ENCODE assay signal across 1 cellular context in the genomic region with DNA sequence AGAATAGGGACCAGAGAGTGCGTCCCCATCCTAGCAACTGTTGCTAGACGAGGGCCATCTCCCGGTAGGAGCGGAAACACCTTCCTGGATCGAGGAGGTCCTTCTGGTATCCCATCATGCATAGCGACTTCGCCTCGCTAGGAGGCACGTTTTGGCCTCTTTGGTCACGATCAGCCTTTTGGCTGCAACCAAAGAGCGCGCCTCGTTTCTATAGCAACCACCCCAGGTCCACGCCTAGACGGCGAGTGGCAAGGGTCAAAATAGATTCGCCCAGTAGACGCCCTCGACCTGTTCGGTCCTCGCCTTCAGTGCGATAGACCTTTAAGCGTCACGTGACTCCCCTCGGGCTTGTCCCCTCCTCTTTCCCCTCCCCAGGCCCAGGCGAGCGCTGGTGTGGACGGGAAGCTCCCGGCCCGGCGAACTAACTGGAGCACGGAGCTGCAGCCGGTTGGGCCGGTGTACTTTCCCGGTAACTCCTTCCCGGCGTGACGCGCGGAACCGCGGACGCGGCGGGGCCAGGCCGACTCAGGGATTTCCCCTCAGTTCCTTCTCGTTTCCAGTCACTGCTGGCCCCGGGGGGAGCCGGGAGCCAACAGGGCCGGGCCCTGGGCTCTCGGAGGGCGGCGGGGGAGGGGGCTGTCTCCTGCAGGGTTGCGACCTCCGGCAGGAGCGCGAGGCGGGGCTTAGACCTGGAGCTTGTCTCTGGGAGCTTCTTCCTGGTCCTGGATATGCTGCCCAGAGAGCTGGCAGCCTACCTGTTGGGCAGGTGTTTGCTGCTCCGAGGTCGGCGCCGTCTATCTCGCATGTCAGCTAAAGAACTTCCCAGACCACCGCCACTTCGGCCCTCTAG.
TF ChIP-seq lines count a peak whose summit lies in the region.

A gene (plus strand): TSS at position 359 of the 850 bp plus-strand sequence. CDS start 2,258 bp downstream, outside the sequence.

TF ChIP-seq in HepG2, 621 proteins besides CTCF, POLR2A, EP300 and RAD21 (continued from another document and continues in another):
- TF ChIP-seq, protein P1, sequence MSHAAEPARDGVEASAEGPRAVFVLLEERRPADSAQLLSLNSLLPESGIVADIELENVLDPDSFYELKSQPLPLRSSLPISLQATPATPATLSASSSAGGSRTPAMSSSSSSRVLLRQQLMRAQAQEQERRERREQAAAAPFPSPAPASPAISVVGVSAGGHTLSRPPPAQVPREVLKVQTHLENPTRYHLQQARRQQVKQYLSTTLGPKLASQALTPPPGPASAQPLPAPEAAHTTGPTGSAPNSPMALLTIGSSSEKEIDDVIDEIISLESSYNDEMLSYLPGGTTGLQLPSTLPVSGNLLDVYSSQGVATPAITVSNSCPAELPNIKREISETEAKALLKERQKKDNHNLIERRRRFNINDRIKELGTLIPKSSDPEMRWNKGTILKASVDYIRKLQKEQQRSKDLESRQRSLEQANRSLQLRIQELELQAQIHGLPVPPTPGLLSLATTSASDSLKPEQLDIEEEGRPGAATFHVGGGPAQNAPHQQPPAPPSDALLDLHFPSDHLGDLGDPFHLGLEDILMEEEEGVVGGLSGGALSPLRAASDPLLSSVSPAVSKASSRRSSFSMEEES (CRISPR knock-in tag; IDR thresholded peaks at IDR 0.05): peak; percentile 93
- TF ChIP-seq MYNN (CRISPR knock-in tag; IDR thresholded peaks at IDR 0.05; ENCODE audit: low read depth): no peak; the same call in 1 of the 2 replicates
- TF ChIP-seq KDM1A (CRISPR knock-in tag; IDR thresholded peaks at IDR 0.05): no peak
- TF ChIP-seq MBD4 (IDR thresholded peaks at IDR 0.05; ENCODE audit: borderline replicate concordance, low read length): no peak
- TF ChIP-seq RBM22 (optimal IDR thresholded peaks at IDR 0.05; ENCODE audit: low read length): peak; percentile 93
- peak; percentile 81 for TF ChIP-seq CREB1 (IDR thresholded peaks at IDR 0.05)
- TF ChIP-seq CREB1 (CRISPR knock-in tag; IDR thresholded peaks at IDR 0.05): peak; percentile 84
- TF ChIP-seq GABPA (IDR thresholded peaks at IDR 0.05; ENCODE audit: low read depth, low read length): peak; percentile 42; the same call in 1 of the 2 replicates
- TF ChIP-seq GABPA (CRISPR knock-in tag; IDR thresholded peaks at IDR 0.05; ENCODE audit: low read depth): peak; percentile 79
- TF ChIP-seq ZFP82 (CRISPR knock-in tag; IDR thresholded peaks at IDR 0.05; ENCODE audit: borderline replicate concordance): no peak
- TF ChIP-seq HNF4A (CRISPR knock-in tag; IDR thresholded peaks at IDR 0.05): no peak
- no peak for TF ChIP-seq PCBP2 (optimal IDR thresholded peaks at IDR 0.05; ENCODE audit: low read depth, low read length, poor library complexity, severe bottlenecking)
- no peak for TF ChIP-seq ISX (CRISPR knock-in tag; conservative IDR thresholded peaks at IDR 0.05)
- TF ChIP-seq SOX13 (IDR thresholded peaks at IDR 0.05): peak; percentile 8; the same call in 1 of the 2 replicates
- no peak; a peak in 1 of 4 replicates for TF ChIP-seq SOX13 (CRISPR knock-in tag; conservative IDR thresholded peaks at IDR 0.05 in 1 of 2, IDR thresholded peaks at IDR 0.05 in 1 of 2)
- TF ChIP-seq NR3C1 (CRISPR knock-in tag; IDR thresholded peaks at IDR 0.05): no peak
- no peak for TF ChIP-seq ZNF160 (CRISPR knock-in tag; IDR thresholded peaks at IDR 0.05)
- no peak for TF ChIP-seq MED13 (CRISPR knock-in tag; IDR thresholded peaks at IDR 0.05)
- TF ChIP-seq PHB2 (IDR thresholded peaks at IDR 0.05; ENCODE audit: partially characterized antibody): no peak
- TF ChIP-seq PAX8 (CRISPR knock-in tag; IDR thresholded peaks at IDR 0.05; ENCODE audit: borderline replicate concordance): no peak
- TF ChIP-seq ZNF251 (CRISPR knock-in tag; IDR thresholded peaks at IDR 0.05): no peak
- no peak for TF ChIP-seq ZFP36 (IDR thresholded peaks at IDR 0.05; ENCODE audit: borderline replicate concordance, low read depth, low read length, partially characterized antibody)
- TF ChIP-seq ZNF484 (CRISPR knock-in tag; IDR thresholded peaks at IDR 0.05; ENCODE audit: borderline replicate concordance, low read depth): no peak
- TF ChIP-seq, protein P2, sequence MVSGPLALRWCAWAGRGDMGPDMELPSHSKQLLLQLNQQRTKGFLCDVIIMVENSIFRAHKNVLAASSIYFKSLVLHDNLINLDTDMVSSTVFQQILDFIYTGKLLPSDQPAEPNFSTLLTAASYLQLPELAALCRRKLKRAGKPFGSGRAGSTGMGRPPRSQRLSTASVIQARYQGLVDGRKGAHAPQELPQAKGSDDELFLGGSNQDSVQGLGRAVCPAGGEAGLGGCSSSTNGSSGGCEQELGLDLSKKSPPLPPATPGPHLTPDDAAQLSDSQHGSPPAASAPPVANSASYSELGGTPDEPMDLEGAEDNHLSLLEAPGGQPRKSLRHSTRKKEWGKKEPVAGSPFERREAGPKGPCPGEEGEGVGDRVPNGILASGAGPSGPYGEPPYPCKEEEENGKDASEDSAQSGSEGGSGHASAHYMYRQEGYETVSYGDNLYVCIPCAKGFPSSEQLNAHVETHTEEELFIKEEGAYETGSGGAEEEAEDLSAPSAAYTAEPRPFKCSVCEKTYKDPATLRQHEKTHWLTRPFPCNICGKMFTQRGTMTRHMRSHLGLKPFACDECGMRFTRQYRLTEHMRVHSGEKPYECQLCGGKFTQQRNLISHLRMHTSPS (CRISPR knock-in tag; IDR thresholded peaks at IDR 0.05; ENCODE audit: low read depth): no peak; the same call in 1 of the 2 replicates
- TF ChIP-seq NKX3-1 (CRISPR knock-in tag; IDR thresholded peaks at IDR 0.05): no peak
- no peak for TF ChIP-seq MED8 (CRISPR knock-in tag; IDR thresholded peaks at IDR 0.05; ENCODE audit: insufficient replicate concordance)
- TF ChIP-seq, protein P3, sequence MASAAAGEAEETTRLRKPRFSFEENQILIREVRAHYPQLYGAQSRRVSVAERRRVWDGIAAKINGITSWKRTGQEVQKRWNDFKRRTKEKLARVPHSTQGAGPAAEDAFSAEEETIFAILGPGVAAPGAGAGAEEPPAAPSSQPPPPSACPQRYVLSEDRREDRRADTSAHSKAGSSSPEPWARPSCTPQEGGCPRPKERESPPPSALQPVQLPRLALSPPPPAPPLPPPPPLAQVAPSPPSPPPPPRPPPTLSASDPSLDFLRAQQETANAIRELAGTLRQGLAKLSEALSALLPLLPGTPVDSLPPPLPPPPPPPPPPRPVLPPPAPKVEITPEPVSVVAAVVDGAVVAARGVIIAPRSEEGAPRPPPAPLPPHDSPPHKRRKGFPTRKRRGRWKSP (CRISPR knock-in tag; IDR thresholded peaks at IDR 0.05): no peak
- TF ChIP-seq ZNF431 (CRISPR knock-in tag; IDR thresholded peaks at IDR 0.05; ENCODE audit: borderline replicate concordance, low read depth): no peak
- TF ChIP-seq, protein P4, sequence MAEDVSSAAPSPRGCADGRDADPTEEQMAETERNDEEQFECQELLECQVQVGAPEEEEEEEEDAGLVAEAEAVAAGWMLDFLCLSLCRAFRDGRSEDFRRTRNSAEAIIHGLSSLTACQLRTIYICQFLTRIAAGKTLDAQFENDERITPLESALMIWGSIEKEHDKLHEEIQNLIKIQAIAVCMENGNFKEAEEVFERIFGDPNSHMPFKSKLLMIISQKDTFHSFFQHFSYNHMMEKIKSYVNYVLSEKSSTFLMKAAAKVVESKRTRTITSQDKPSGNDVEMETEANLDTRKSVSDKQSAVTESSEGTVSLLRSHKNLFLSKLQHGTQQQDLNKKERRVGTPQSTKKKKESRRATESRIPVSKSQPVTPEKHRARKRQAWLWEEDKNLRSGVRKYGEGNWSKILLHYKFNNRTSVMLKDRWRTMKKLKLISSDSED (CRISPR knock-in tag; IDR thresholded peaks at IDR 0.05): no peak
- TF ChIP-seq PTBP1 (IDR thresholded peaks at IDR 0.05; ENCODE audit: low read depth, low read length, poor library complexity, severe bottlenecking): peak; percentile 91
- no peak for TF ChIP-seq ZFP36L2 (CRISPR knock-in tag; IDR thresholded peaks at IDR 0.05)
- TF ChIP-seq ZNF24 (IDR thresholded peaks at IDR 0.05): no peak
- TF ChIP-seq, protein P5, sequence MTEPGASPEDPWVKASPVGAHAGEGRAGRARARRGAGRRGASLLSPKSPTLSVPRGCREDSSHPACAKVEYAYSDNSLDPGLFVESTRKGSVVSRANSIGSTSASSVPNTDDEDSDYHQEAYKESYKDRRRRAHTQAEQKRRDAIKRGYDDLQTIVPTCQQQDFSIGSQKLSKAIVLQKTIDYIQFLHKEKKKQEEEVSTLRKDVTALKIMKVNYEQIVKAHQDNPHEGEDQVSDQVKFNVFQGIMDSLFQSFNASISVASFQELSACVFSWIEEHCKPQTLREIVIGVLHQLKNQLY (CRISPR knock-in tag; IDR thresholded peaks at IDR 0.05): peak; percentile 76; the same call in 1 of the 2 replicates
- no peak for TF ChIP-seq PRMT3 (CRISPR knock-in tag; IDR thresholded peaks at IDR 0.05; ENCODE audit: borderline replicate concordance, low read depth)
- peak; percentile 73 for TF ChIP-seq ARNTL (CRISPR knock-in tag; IDR thresholded peaks at IDR 0.05)
- TF ChIP-seq MZF1 (CRISPR knock-in tag; IDR thresholded peaks at IDR 0.05; ENCODE audit: borderline replicate concordance): no peak
- peak; percentile 45; the same call in 1 of the 2 replicates for TF ChIP-seq ZZZ3 (CRISPR knock-in tag; IDR thresholded peaks at IDR 0.05; ENCODE audit: borderline replicate concordance)
- peak; percentile 82 for TF ChIP-seq ERF (CRISPR knock-in tag; IDR thresholded peaks at IDR 0.05)
- peak; percentile 79; the same call in 1 of the 2 replicates for TF ChIP-seq SMYD3 (CRISPR knock-in tag; IDR thresholded peaks at IDR 0.05)
- TF ChIP-seq SIN3B (IDR thresholded peaks at IDR 0.05; ENCODE audit: low read length): peak; percentile 45; the same call in 1 of the 2 replicates
- TF ChIP-seq MEF2D (CRISPR knock-in tag; IDR thresholded peaks at IDR 0.05): peak; percentile 59
- TF ChIP-seq, protein P6, sequence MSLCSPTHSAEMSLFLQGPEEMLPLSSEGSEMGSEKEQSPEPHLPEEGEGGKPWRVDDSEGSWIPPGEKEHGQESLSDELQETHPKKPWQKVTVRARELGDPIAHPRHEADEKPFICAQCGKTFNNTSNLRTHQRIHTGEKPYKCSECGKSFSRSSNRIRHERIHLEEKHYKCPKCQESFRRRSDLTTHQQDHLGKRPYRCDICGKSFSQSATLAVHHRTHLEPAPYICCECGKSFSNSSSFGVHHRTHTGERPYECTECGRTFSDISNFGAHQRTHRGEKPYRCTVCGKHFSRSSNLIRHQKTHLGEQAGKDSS (CRISPR knock-in tag; IDR thresholded peaks at IDR 0.05; ENCODE audit: borderline replicate concordance, low read depth): peak; percentile 75; the same call in 1 of the 2 replicates
- TF ChIP-seq THAP11 (CRISPR knock-in tag; IDR thresholded peaks at IDR 0.05): peak; percentile 95
- TF ChIP-seq SAP130 (CRISPR knock-in tag; IDR thresholded peaks at IDR 0.05; ENCODE audit: low read depth): peak; percentile 99
- peak; percentile 49; the same call in 1 of the 2 replicates for TF ChIP-seq HNF4G (IDR thresholded peaks at IDR 0.05; ENCODE audit: borderline replicate concordance, low read depth, low read length)
- TF ChIP-seq HNF4G (CRISPR knock-in tag; IDR thresholded peaks at IDR 0.05; ENCODE audit: borderline replicate concordance, low read depth): no peak; the same call in 1 of the 2 replicates
- peak; percentile 83; the same call in 1 of the 2 replicates for TF ChIP-seq ZNF792 (CRISPR knock-in tag; IDR thresholded peaks at IDR 0.05)
- peak; percentile 51 for TF ChIP-seq NCOA2 (CRISPR knock-in tag; IDR thresholded peaks at IDR 0.05)
- TF ChIP-seq ZNF572 (CRISPR knock-in tag; IDR thresholded peaks at IDR 0.05): no peak
- TF ChIP-seq ZKSCAN1 (IDR thresholded peaks at IDR 0.05; ENCODE audit: low read length): no peak
- TF ChIP-seq, protein P7, sequence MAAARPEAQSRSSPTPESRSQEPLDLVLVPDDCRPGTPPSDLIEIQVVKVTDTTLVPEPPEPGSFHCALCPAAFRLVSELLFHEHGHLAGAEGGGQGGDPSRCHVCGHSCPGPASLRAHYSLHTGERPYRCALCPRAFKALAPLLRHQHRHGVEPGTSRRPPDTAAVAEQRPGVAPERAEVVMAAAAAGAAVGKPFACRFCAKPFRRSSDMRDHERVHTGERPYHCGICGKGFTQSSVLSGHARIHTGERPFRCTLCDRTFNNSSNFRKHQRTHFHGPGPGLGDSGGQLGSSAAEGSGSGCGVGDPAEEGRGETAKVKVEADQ (CRISPR knock-in tag; IDR thresholded peaks at IDR 0.05; ENCODE audit: borderline replicate concordance): no peak; the same call in 1 of the 2 replicates
- TF ChIP-seq, protein P8, sequence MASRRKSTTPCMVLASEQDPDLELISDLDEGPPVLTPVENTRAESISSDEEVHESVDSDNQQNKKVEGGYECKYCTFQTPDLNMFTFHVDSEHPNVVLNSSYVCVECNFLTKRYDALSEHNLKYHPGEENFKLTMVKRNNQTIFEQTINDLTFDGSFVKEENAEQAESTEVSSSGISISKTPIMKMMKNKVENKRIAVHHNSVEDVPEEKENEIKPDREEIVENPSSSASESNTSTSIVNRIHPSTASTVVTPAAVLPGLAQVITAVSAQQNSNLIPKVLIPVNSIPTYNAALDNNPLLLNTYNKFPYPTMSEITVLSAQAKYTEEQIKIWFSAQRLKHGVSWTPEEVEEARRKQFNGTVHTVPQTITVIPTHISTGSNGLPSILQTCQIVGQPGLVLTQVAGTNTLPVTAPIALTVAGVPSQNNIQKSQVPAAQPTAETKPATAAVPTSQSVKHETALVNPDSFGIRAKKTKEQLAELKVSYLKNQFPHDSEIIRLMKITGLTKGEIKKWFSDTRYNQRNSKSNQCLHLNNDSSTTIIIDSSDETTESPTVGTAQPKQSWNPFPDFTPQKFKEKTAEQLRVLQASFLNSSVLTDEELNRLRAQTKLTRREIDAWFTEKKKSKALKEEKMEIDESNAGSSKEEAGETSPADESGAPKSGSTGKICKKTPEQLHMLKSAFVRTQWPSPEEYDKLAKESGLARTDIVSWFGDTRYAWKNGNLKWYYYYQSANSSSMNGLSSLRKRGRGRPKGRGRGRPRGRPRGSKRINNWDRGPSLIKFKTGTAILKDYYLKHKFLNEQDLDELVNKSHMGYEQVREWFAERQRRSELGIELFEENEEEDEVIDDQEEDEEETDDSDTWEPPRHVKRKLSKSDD (CRISPR knock-in tag; IDR thresholded peaks at IDR 0.05; ENCODE audit: low read depth): peak; percentile 58; the same call in 1 of the 2 replicates
- TF ChIP-seq SP140L (CRISPR knock-in tag; IDR thresholded peaks at IDR 0.05; ENCODE audit: borderline replicate concordance): no peak
- no peak for TF ChIP-seq ZFP37 (CRISPR knock-in tag; IDR thresholded peaks at IDR 0.05; ENCODE audit: borderline replicate concordance)
- no peak for TF ChIP-seq ZNF557 (CRISPR knock-in tag; IDR thresholded peaks at IDR 0.05)
- TF ChIP-seq, protein P9, sequence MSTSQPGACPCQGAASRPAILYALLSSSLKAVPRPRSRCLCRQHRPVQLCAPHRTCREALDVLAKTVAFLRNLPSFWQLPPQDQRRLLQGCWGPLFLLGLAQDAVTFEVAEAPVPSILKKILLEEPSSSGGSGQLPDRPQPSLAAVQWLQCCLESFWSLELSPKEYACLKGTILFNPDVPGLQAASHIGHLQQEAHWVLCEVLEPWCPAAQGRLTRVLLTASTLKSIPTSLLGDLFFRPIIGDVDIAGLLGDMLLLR (CRISPR knock-in tag; IDR thresholded peaks at IDR 0.05): no peak
- TF ChIP-seq ZNF709 (CRISPR knock-in tag; IDR thresholded peaks at IDR 0.05): 0 out of 2 replicates have a peak, but pooled peaks have one; percentile 65
- peak; percentile 93 for TF ChIP-seq KAT8 (CRISPR knock-in tag; IDR thresholded peaks at IDR 0.05)
